18 cellular contexts compared by ENCODE assay signal in genomic region chr15:53573091-53573490, GRCh38.
A peak's percentile ranks its signal among the peaks of the same experiment; 100 is the strongest.
DNase-seq lines count a peak whose midpoint lies in the region; ATAC-seq and TF ChIP-seq lines count a peak whose summit lies in the region.
"Had no signal": no experiment of that assay in that cellular context is flagged by ENCODE, and none has a peak within 500 bp of the region (broad histone marks: within the 10 kb centered on the region; RNA-seq: fewer than 3 reads in every experiment).

No MANE protein-coding gene starts in this region.

- in situ Hi-C loops in mammary epithelial cell (cut with MboI; ENCODE audit: low sequenced_read_pairs in 2 of 2): no loop called here

- H3K27me3 ChIP-seq in mammary epithelial cell (ENCODE audit: insufficient read depth, low read length) (no peaks in the 10 kb centered on the region), breast epithelium (no peaks in the 10 kb centered on the region)
- H3K27me3 ChIP-seq: BE2C; BLaER1 treated with 17β-estradiol and CSF1 and Interleukin-3, amounts not matched to agents 10 nM and 100 nM had no signal

- CTCF ChIA-PET in mammary epithelial cell (lab: Charles Lee; ENCODE audit: low non-redundant PET): no interaction called here

- intact Hi-C loops in mammary epithelial cell (cut with micrococcal nuclease): no loop called here
- intact Hi-C loops in breast epithelium (cut with DNase I; ENCODE audit: low total_unique reads): loop anchor here (10.0 kb wide), 1 partner anchor 1098 kb away; no protein-coding TSS in a partner anchor

- H3K4me2 ChIP-seq in mammary epithelial cell (ENCODE audit: insufficient read depth, low read depth, low read length): no peak overlapping the region
- H3K4me2 ChIP-seq: BLaER1 treated with 17β-estradiol and CSF1 and Interleukin-3, amounts not matched to agents 10 nM and 100 nM had no signal

- H3K4me3 ChIP-seq in mammary epithelial cell (replicated peaks in 1 of 3; ENCODE audit: insufficient read depth in 1 of 3, low read depth in 2 of 3, low read length in 3 of 3): no peak overlapping the region
- no peak overlapping the region for H3K4me3 ChIP-seq in breast epithelium
- H3K4me3 ChIP-seq: BLaER1 treated with 17β-estradiol and CSF1 and Interleukin-3, amounts not matched to agents 10 nM and 100 nM; GM23248 had no signal

- TF ChIP-seq CTCF in mammary epithelial cell (conservative IDR thresholded peaks at IDR 0.05 in 1 of 2, IDR thresholded peaks at IDR 0.05 in 1 of 2; ENCODE audit: extremely low read depth in 1 of 2, insufficient read depth in 1 of 2, low read depth in 1 of 2, low read length in 2 of 2) (no peak), breast epithelium (IDR thresholded peaks at IDR 0.05) (no peak)

- no peak overlapping the region for H2AFZ ChIP-seq in mammary epithelial cell (ENCODE audit: low read depth, low read length)
- H2AFZ ChIP-seq: GM23248 had no signal

- H3K79me2 ChIP-seq in mammary epithelial cell (ENCODE audit: insufficient read depth, low read length): no peaks in the 10 kb centered on the region

- no peak overlapping the region for H3K9ac ChIP-seq in mammary epithelial cell (ENCODE audit: insufficient read depth, low read length)
- H3K9ac ChIP-seq: BLaER1 treated with 17β-estradiol and CSF1 and Interleukin-3, amounts not matched to agents 10 nM and 100 nM; GM23248 had no signal

- H3K36me3 ChIP-seq in mammary epithelial cell (ENCODE audit: insufficient read depth, low read length): no peaks in the 10 kb centered on the region
- H3K36me3 ChIP-seq in breast epithelium: no peaks in the 10 kb centered on the region
- H3K36me3 ChIP-seq: BE2C; BLaER1 treated with 17β-estradiol and CSF1 and Interleukin-3, amounts not matched to agents 10 nM and 100 nM had no signal

- H3K4me1 ChIP-seq in mammary epithelial cell (ENCODE audit: insufficient read depth, low read length) (peaks cover 21% of the 10 kb centered on the region), breast epithelium (no peaks in the 10 kb centered on the region)
- H3K4me1 ChIP-seq: BE2C; BLaER1 treated with 17β-estradiol and CSF1 and Interleukin-3, amounts not matched to agents 10 nM and 100 nM; Caco-2 had no signal

- DNase-seq in mammary epithelial cell: peak; percentile 62
- DNase-seq in breast epithelium (ENCODE audit: low spot score in 2 of 2): no peak
- no peak for DNase-seq in epithelial cell of prostate (ENCODE audit: low read depth, low spot score)
- peak; percentile 42 for DNase-seq in kidney tubule cell (ENCODE audit: low spot score)
- DNase-seq in activated CD8-positive, alpha-beta memory T cell treated with anti-CD3 and anti-CD28 coated beads, Interleukin-2, amount 50 U/mL, for 48 hours: no peak
- DNase-seq: ACHN; AML-193; BE2C; Caco-2; CD4-positive, alpha-beta T cell; DMS153; DND-41; GM23248; H7; HCEC 1CT had no signal

- H3K27ac ChIP-seq in mammary epithelial cell (ENCODE audit: insufficient read depth, low read depth, low read length) (peak overlapping the region; percentile 21), breast epithelium (no peak overlapping the region), epithelial cell of prostate (peak overlapping the region; percentile 44)
- H3K27ac ChIP-seq: 22Rv1; BLaER1 treated with 17β-estradiol and CSF1 and Interleukin-3, amounts not matched to agents 10 nM and 100 nM; GM23248 had no signal

- peaks cover 4% of the 10 kb centered on the region for H3K9me3 ChIP-seq in mammary epithelial cell (replicated peaks; ENCODE audit: insufficient read depth, low read length)
- H3K9me3 ChIP-seq in breast epithelium: no peaks in the 10 kb centered on the region
- H3K9me3 ChIP-seq: BE2C, Caco-2 had no signal

- BruUV-seq in mammary epithelial cell (replicated peaks; lab: Mats Ljungman, UMichigan): no TSS peak

- no peak for ATAC-seq in HG02798 (IDR thresholded peaks at IDR 0.05; ENCODE audit: poor library complexity, unreplicated experiment)

- no peaks in the 10 kb centered on the region for H4K20me1 ChIP-seq in mammary epithelial cell (ENCODE audit: insufficient read depth, low read length)
- H4K20me1 ChIP-seq: BLaER1 treated with 17β-estradiol and CSF1 and Interleukin-3, amounts not matched to agents 10 nM and 100 nM had no signal

- TF ChIP-seq POLR2A in breast epithelium (IDR thresholded peaks at IDR 0.05): no peak

- dilution Hi-C loops in mammary epithelial cell (cut with HindIII; ENCODE audit: low sequenced_read_pairs): no loop called here

Comparison
In these comparisons a context has a peak if more than half of its experiments do, and no peak if none do; other contexts are left out.
1. DNase-seq: peak in mammary epithelial cell (single experiment) and kidney tubule cell (single experiment); none in breast epithelium (0 of 2), epithelial cell of prostate (single experiment) and activated CD8-positive, alpha-beta memory T cell treated with anti-CD3 and anti-CD28 coated beads, Interleukin-2, amount 50 U/mL, for 48 hours (single experiment).
2. H3K27ac ChIP-seq: peak in mammary epithelial cell (single experiment) and epithelial cell of prostate (single experiment); none in breast epithelium (0 of 2).